Comparison of ENCODE assay signal across 9 cellular contexts in the genomic region with DNA sequence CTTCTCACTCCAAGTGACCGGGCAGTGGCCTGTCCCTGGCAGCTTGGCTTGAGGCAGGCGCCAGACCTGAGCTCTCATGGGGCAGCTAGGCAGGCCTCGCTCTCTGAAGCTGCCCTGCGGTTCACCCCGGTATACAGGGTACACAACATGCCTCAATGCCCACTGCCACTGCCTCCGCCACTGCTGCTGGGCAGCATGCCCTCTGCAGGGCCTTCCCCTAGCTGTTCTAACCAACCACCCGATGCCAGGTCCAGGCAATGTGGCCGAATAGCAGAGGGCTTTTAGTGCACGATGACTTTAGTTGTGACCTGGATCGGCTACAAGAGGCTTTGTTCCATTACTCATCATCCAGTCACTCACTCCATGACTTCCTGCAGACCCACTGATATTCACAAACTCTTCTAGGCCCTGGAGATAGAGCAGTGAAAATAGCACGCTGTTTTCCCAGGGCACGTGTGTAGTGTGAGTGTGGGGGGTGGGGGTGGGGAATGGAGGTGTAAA. TPM values are rescaled to one million over a fixed set of nuclear protein-coding genes. Genes with fewer than 3 reads are reported as not detected.
DNase-seq lines count a peak whose midpoint lies in the region; ATAC-seq, FAIRE-seq and TF ChIP-seq lines count a peak whose summit lies in the region.
"Had no signal": no experiment of that assay in that cellular context is flagged by ENCODE, and none has a peak within 500 bp of the region (broad histone marks: within the 10 kb centered on the region; RNA-seq: fewer than 3 reads in every experiment).

No MANE protein-coding gene starts in this region.

- no peak overlapping the region for H3K27ac Mint-ChIP-seq in activated CD8-positive, alpha-beta T cell treated with anti-CD3 and anti-CD28 coated beads for 36 hours

- H3K9me3 ChIP-seq in HUES6 (ENCODE audit: control insufficient read depth, insufficient read depth, low read depth, low read length) = no peaks in the 10 kb centered on the region
- H3K9me3 ChIP-seq in breast epithelium = no peaks in the 10 kb centered on the region
- no peaks in the 10 kb centered on the region for H3K9me3 ChIP-seq in kidney (ENCODE audit: control insufficient read depth in 1 of 2, low read length in 2 of 2)
- no peaks in the 10 kb centered on the region for H3K9me3 ChIP-seq in testis

- no peaks in the 10 kb centered on the region for H3K36me3 Mint-ChIP-seq in activated CD8-positive, alpha-beta T cell treated with anti-CD3 and anti-CD28 coated beads for 36 hours (ENCODE audit: low read depth)

- CTCF ChIA-PET in activated CD8-positive, alpha-beta T cell treated with anti-CD3 and anti-CD28 coated beads for 36 hours (lab: Charles Lee) = interaction anchor here (1.9 kb wide), 1 partner anchor 78 kb away, joined by 7 read pairs; no protein-coding TSS in a partner anchor

- H3K27me3 ChIP-seq in HUES6 (ENCODE audit: control insufficient read depth, insufficient read depth, low read length) = no peaks in the 10 kb centered on the region
- H3K27me3 ChIP-seq in breast epithelium = no peaks in the 10 kb centered on the region
- H3K27me3 ChIP-seq in testis = no peaks in the 10 kb centered on the region

- no peak for DNase-seq in breast epithelium (ENCODE audit: low spot score in 2 of 2)
- DNase-seq in kidney = peak; percentile 92
- DNase-seq in testis = no peak
- no peak for DNase-seq in activated CD8-positive, alpha-beta memory T cell treated with anti-CD3 and anti-CD28 coated beads for 24 hours
- DNase-seq in activated CD8-positive, alpha-beta T cell treated with anti-CD3 and anti-CD28 coated beads for 36 hours = no peak

- H3K4me1 ChIP-seq in HUES6 (ENCODE audit: control insufficient read depth, insufficient read depth, low read length) (peaks cover 23% of the 10 kb centered on the region), breast epithelium (peaks cover 44 to 69% of the 10 kb centered on the region in 2 donors), kidney (ENCODE audit: control insufficient read depth in 1 of 2, insufficient read depth in 1 of 2, low read depth in 1 of 2, low read length in 2 of 2) (peaks cover 40 to 46% of the 10 kb centered on the region in 2 donors), testis (peaks cover 72% of the 10 kb centered on the region)

- H3K27ac ChIP-seq in HUES6 (ENCODE audit: low read depth, low read length) (no peak overlapping the region), breast epithelium (peak overlapping the region; percentile 95 to 99), kidney (ENCODE audit: low read depth in 2 of 2, low read length in 2 of 2) (peak overlapping the region; percentile 89 to 92), testis (peak overlapping the region; percentile 81 to 90)

- peak overlapping the region; percentile 31 for H3K9ac ChIP-seq in HUES6 (ENCODE audit: low read length)
- peak overlapping the region in 1 of 2 donors; percentile 65 for H3K9ac ChIP-seq in kidney (ENCODE audit: low read length in 2 of 2)

- no peaks in the 10 kb centered on the region for H3K9me3 Mint-ChIP-seq in activated CD8-positive, alpha-beta T cell treated with anti-CD3 and anti-CD28 coated beads for 36 hours

- peaks cover 10% of the 10 kb centered on the region for H3K4me1 Mint-ChIP-seq in activated CD8-positive, alpha-beta T cell treated with anti-CD3 and anti-CD28 coated beads for 36 hours (ENCODE audit: low read depth)

- H3K4me3 ChIP-seq in HUES6 (ENCODE audit: low read depth, low read length) (no peak overlapping the region), breast epithelium (peak overlapping the region in 2 of 3 donors; percentile 17 to 61), kidney (ENCODE audit: low read length in 2 of 2) (no peak overlapping the region), testis (no peak overlapping the region)

- POLR2A ChIA-PET in activated CD8-positive, alpha-beta T cell treated with anti-CD3 and anti-CD28 coated beads for 36 hours (lab: Charles Lee) = no interaction called here

- TF ChIP-seq POLR2A in breast epithelium (IDR thresholded peaks at IDR 0.05) (no peak), testis (IDR thresholded peaks at IDR 0.05) (no peak)

- H3K36me3 ChIP-seq in HUES6 (ENCODE audit: control insufficient read depth, insufficient read depth, low read length) (no peaks in the 10 kb centered on the region), breast epithelium (no peaks in the 10 kb centered on the region), kidney (ENCODE audit: control insufficient read depth in 1 of 2, insufficient read depth in 2 of 2, low read length in 2 of 2) (no peaks in the 10 kb centered on the region), testis (ENCODE audit: low read depth, missing control alignments) (no peaks in the 10 kb centered on the region)

- TF ChIP-seq CTCF in breast epithelium (IDR thresholded peaks at IDR 0.05) (no peak), kidney (IDR thresholded peaks at IDR 0.05; ENCODE audit: borderline replicate concordance, extremely low read depth, insufficient read depth) (no peak), testis (IDR thresholded peaks at IDR 0.05) (no peak)
- no peak for TF ChIP-seq CTCF in activated CD8-positive, alpha-beta T cell treated with anti-CD3 and anti-CD28 coated beads for 36 hours (IDR thresholded peaks at IDR 0.05)

- WGBS in testis, 2 donors = 43 to 46% methylated on average over 6 to 12 of the region's 12 CpGs

- intact Hi-C loops in breast epithelium (cut with DNase I; ENCODE audit: low total_unique reads) = no loop called here
- intact Hi-C loops in kidney (cut with DNase I) = no loop called here
- intact Hi-C loops in testis (cut with DNase I; ENCODE audit: low total_unique reads) = no loop called here
- intact Hi-C loops in activated CD8-positive, alpha-beta T cell treated with anti-CD3 and anti-CD28 coated beads for 36 hours (cut with micrococcal nuclease) = no loop called here

- H3K4me3 Mint-ChIP-seq in activated CD8-positive, alpha-beta T cell treated with anti-CD3 and anti-CD28 coated beads for 36 hours = no peak overlapping the region

- FAIRE-seq in kidney (lab: Jason Lieb, UNC) = no peak

- ATAC-seq in HG03159 (IDR thresholded peaks at IDR 0.05; ENCODE audit: unreplicated experiment) (no peak), HG03045 (IDR thresholded peaks at IDR 0.05; ENCODE audit: unreplicated experiment) (no peak)
- ATAC-seq in activated CD8-positive, alpha-beta T cell treated with anti-CD3 and anti-CD28 coated beads for 36 hours = no peak

- peaks cover 4% of the 10 kb centered on the region for H3K27me3 Mint-ChIP-seq in activated CD8-positive, alpha-beta T cell treated with anti-CD3 and anti-CD28 coated beads for 36 hours

RNA-seq across cellular contexts. Expression of a gene that starts 19.7 kb away (rescaled TPM):
- 100 to 1,000 TPM in 2 of 3 donors, 10 to 100 TPM in 1; 71.0 to 141 (median 112) TPM for total RNA-seq in breast epithelium
- total RNA-seq in kidney = 76.9 TPM
- 26.2 TPM for polyA plus RNA-seq in kidney (ENCODE audit: insufficient read depth, low read depth, low replicate concordance)
- total RNA-seq in testis = 100 to 1,000 TPM; 103 to 140 TPM
- polyA plus RNA-seq in testis (ENCODE audit: insufficient read depth, low read depth, low replicate concordance) = 55.9 TPM
- 1 to 10 TPM in 1 of 2 experiments, under 1 TPM in 1; 0.72 to 1.1 TPM for total RNA-seq in activated CD8-positive, alpha-beta T cell treated with anti-CD3 and anti-CD28 coated beads for 36 hours

RNA-seq across cellular contexts. Expression of a gene that starts 30.4 kb away (rescaled TPM):
- total RNA-seq in breast epithelium (under 1 TPM in 1 of 3 donors, not detected in 2; 0.29 TPM), kidney (not detected), testis (under 1 TPM in 1 of 2 donors, not detected in 1; 0.94 TPM)
- polyA plus RNA-seq in kidney (ENCODE audit: insufficient read depth, low read depth, low replicate concordance) (not detected), testis (ENCODE audit: insufficient read depth, low read depth, low replicate concordance) (0.79 TPM)
- not detected for total RNA-seq in activated CD8-positive, alpha-beta T cell treated with anti-CD3 and anti-CD28 coated beads for 36 hours
- total RNA-seq: cerebellum had no signal

Comparison
In these comparisons a context has a peak if more than half of its experiments do, and no peak if none do; other contexts are left out.
1. H3K4me3 ChIP-seq: peak in breast epithelium (2 of 3); none in HUES6 (single experiment), kidney (0 of 2) and testis (0 of 2).
2. RNA of a gene that starts 19.7 kb away (total RNA-seq): 103 to 140 TPM in testis, 71.0 to 141 TPM in breast epithelium and 76.9 TPM in kidney (single experiment); 0.72 to 1.1 TPM in activated CD8-positive, alpha-beta T cell treated with anti-CD3 and anti-CD28 coated beads for 36 hours; every median in the first group is over 10 times any median in the second.